8 cellular contexts compared by ENCODE assay signal in the genomic region with DNA sequence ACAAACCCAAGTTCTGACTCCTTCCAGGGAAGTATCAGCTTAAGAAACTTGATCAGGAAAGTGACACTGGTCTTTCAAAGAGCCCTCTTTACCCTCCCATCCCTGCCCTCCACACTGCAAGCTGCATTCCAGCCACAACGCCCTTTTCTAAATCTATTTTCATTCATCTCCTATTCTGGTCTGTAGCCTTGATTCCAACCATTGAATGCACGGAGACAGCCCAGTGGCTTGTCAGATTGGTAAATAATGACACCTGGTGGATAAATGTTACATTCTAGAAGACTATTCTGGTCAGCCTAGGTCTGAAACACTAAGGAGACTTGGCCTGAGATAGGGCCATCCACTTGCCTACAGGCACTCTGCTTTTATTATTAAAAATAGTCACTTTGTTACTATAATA. TPM values are rescaled to one million over a fixed set of nuclear protein-coding genes. Genes with fewer than 3 reads are reported as not detected.
DNase-seq lines count a peak whose midpoint lies in the region; ATAC-seq and TF ChIP-seq lines count a peak whose summit lies in the region.

No MANE protein-coding gene starts in this region.

- no peaks in the 10 kb centered on the region for H3K9me3 Mint-ChIP-seq in H9
- H3K9me3 Mint-ChIP-seq in activated naive CD4-positive, alpha-beta T cell treated with anti-CD3 and anti-CD28 coated beads, Interleukin-2, amount 10 ng/mL, durations not matched to agents 7 days and 5 days = no peaks in the 10 kb centered on the region

- H3K27ac ChIP-seq in H9 (ENCODE audit: insufficient read length, low read depth, low read length) (no peak overlapping the region), cardiac muscle cell (no peak overlapping the region), spleen (no peak overlapping the region)

- H3K79me1 ChIP-seq in H9 (ENCODE audit: insufficient read depth, low read depth, low read length, poor library complexity, severe bottlenecking) = no peaks in the 10 kb centered on the region

- no peak overlapping the region for H3T11ph ChIP-seq in H9 (ENCODE audit: low read length)

- H3K56ac ChIP-seq in H9 (ENCODE audit: insufficient read length, low read depth, low read length) = no peak overlapping the region

- H4K20me1 ChIP-seq in H9 (ENCODE audit: control insufficient read depth, insufficient read depth, insufficient read length) = no peaks in the 10 kb centered on the region

- no peak overlapping the region for H3K4ac ChIP-seq in H9 (ENCODE audit: low read depth, low read length)

- no peak overlapping the region for H3K4me3 ChIP-seq in AG04449 (ENCODE audit: low read depth, low read length)
- H3K4me3 ChIP-seq in cardiac muscle cell = no peak overlapping the region
- no peak overlapping the region for H3K4me3 ChIP-seq in spleen

- H3K14ac ChIP-seq in H9 (ENCODE audit: insufficient read depth, low read length) = no peak overlapping the region

- H4K91ac ChIP-seq in H9 (ENCODE audit: insufficient read length, low read depth, low read length) = no peak overlapping the region

- no peaks in the 10 kb centered on the region for H3K9me3 ChIP-seq in H9 (ENCODE audit: control insufficient read depth, low read depth, low read length)
- no peaks in the 10 kb centered on the region for H3K9me3 ChIP-seq in cardiac muscle cell (ENCODE audit: low read depth)
- H3K9me3 ChIP-seq in spleen = no peaks in the 10 kb centered on the region

- CTCF ChIA-PET in AG04449 (lab: Yijun Ruan, JAX) = interaction anchor here (0.6 to 12.5 kb wide), 28 partner anchors 10 to 331 kb away, joined by 3 to 199 read pairs (median 3); a partner anchor contains a TSS
- CTCF ChIA-PET in activated naive CD4-positive, alpha-beta T cell treated with anti-CD3 and anti-CD28 coated beads, Interleukin-2, amount 10 ng/mL, durations not matched to agents 7 days and 5 days (lab: Charles Lee) = interaction anchor here (2.1 kb wide), 1 partner anchor 41 kb away, joined by 15 read pairs; a partner anchor contains a TSS

- POLR2A ChIA-PET in AG04449 (lab: Yijun Ruan, JAX) = no interaction called here

- no peak overlapping the region for H3K4me3 Mint-ChIP-seq in H9
- no peak overlapping the region for H3K4me3 Mint-ChIP-seq in activated naive CD4-positive, alpha-beta T cell treated with anti-CD3 and anti-CD28 coated beads, Interleukin-2, amount 10 ng/mL, durations not matched to agents 7 days and 5 days

- H2AFZ ChIP-seq in H9 (ENCODE audit: low read length) = no peak overlapping the region

- no peak for ATAC-seq in GM18873 (IDR thresholded peaks at IDR 0.05; ENCODE audit: low FRiP score, unreplicated experiment)

- no peak overlapping the region for H3K27ac Mint-ChIP-seq in H9
- H3K27ac Mint-ChIP-seq in activated naive CD4-positive, alpha-beta T cell treated with anti-CD3 and anti-CD28 coated beads, Interleukin-2, amount 10 ng/mL, durations not matched to agents 7 days and 5 days = no peak overlapping the region

- H3K36me3 ChIP-seq in cardiac muscle cell (no peaks in the 10 kb centered on the region), spleen (no peaks in the 10 kb centered on the region)

- H2BK5ac ChIP-seq in H9 (ENCODE audit: insufficient read length, low read length) = no peak overlapping the region

- H4K5ac ChIP-seq in H9 (ENCODE audit: insufficient read length, low read depth, low read length) = no peak overlapping the region

- DNase-seq in AG04449 (ENCODE audit: low read depth, low spot score) = no peak
- DNase-seq in H9 = peak; percentile 51
- DNase-seq in SW480 (ENCODE audit: low spot score) = peak; percentile 49
- DNase-seq in cardiac muscle cell (ENCODE audit: low read depth in 1 of 2, low spot score in 1 of 2) = peak; percentile 33 to 70
- no peak for DNase-seq in spleen
- DNase-seq in activated naive CD4-positive, alpha-beta T cell treated with anti-CD3 and anti-CD28 coated beads, Interleukin-2, amount 10 ng/mL, durations not matched to agents 7 days and 5 days = no peak
- DNase-seq in germinal center (ENCODE audit: low spot score) = no peak

- H3K4me1 Mint-ChIP-seq in H9 = peaks cover 11 to 13% of the 10 kb centered on the region in 2 experiments
- no peaks in the 10 kb centered on the region for H3K4me1 Mint-ChIP-seq in activated naive CD4-positive, alpha-beta T cell treated with anti-CD3 and anti-CD28 coated beads, Interleukin-2, amount 10 ng/mL, durations not matched to agents 7 days and 5 days

- no peak overlapping the region for H4K8ac ChIP-seq in H9 (replicated peaks; ENCODE audit: insufficient read length, low read depth, low read length)

- no peaks in the 10 kb centered on the region for H3K27me3 Mint-ChIP-seq in H9 (ENCODE audit: low read depth)
- H3K27me3 Mint-ChIP-seq in activated naive CD4-positive, alpha-beta T cell treated with anti-CD3 and anti-CD28 coated beads, Interleukin-2, amount 10 ng/mL, durations not matched to agents 7 days and 5 days = no peaks in the 10 kb centered on the region

- TF ChIP-seq CTCF in AG04449 (IDR thresholded peaks at IDR 0.05; ENCODE audit: insufficient read depth, low read length, missing control alignments) (peak; percentile 20), H9 (conservative IDR thresholded peaks at IDR 0.05) (peak; percentile 70), cardiac muscle cell (IDR thresholded peaks at IDR 0.05; ENCODE audit: low read depth, low read length) (peak; percentile 35), spleen (IDR thresholded peaks at IDR 0.05 in 8 of 11, conservative IDR thresholded peaks at IDR 0.05 in 3 of 11) (peak in 6 of 11 experiments; percentile 19 to 47 (median 26))

- no peak overlapping the region for H3K4me2 ChIP-seq in H9 (ENCODE audit: insufficient read depth, insufficient read length, low read length)

- no peaks in the 10 kb centered on the region for H3K23me2 ChIP-seq in H9 (ENCODE audit: insufficient read length, low read depth, low read length, poor library complexity, severe bottlenecking)

- WGBS in H9 (ENCODE audit: extremely low coverage, insufficient read length, low lambda C conversion rate) = no CpG with 5 or more reads among the region's 2 CpGs
- 49 to 75% (median 57%) methylated on average over 2 of the region's 2 CpGs for WGBS in spleen, 5 donors

- no peak overlapping the region for H2BK20ac ChIP-seq in H9 (ENCODE audit: low read depth, low read length, poor library complexity, severe bottlenecking)

- no peaks in the 10 kb centered on the region for H3K79me2 ChIP-seq in H9 (ENCODE audit: insufficient read depth, low read length)

- H3K36me3 Mint-ChIP-seq in H9 (ENCODE audit: insufficient read depth in 1 of 3, low read depth in 3 of 3) = 0 out of 7 replicates have a peak, but pooled peaks cover 3 to 5% (median 4%) of the 10 kb centered on the region in 3 experiments
- no peaks in the 10 kb centered on the region for H3K36me3 Mint-ChIP-seq in activated naive CD4-positive, alpha-beta T cell treated with anti-CD3 and anti-CD28 coated beads, Interleukin-2, amount 10 ng/mL, durations not matched to agents 7 days and 5 days

- no peak overlapping the region for H2AK5ac ChIP-seq in H9 (ENCODE audit: insufficient read length, low read length)

- H3K23ac ChIP-seq in H9 (ENCODE audit: insufficient read length, low read depth, low read length) = no peak overlapping the region

- no peak overlapping the region for H2BK120ac ChIP-seq in H9 (ENCODE audit: low read depth, low read length, poor library complexity, severe bottlenecking)

- no peak overlapping the region for H3K18ac ChIP-seq in H9 (ENCODE audit: insufficient read length, low read depth, low read length)

- intact Hi-C loops in spleen (cut with DNase I; ENCODE audit: low total_unique reads) = no loop called here

- H3K27me3 ChIP-seq in H9 (ENCODE audit: insufficient read depth, low read length) (no peaks in the 10 kb centered on the region), cardiac muscle cell (no peaks in the 10 kb centered on the region), spleen (replicated peaks in 1 of 7) (no peaks in the 10 kb centered on the region)

- H3K4me1 ChIP-seq in H9 (ENCODE audit: insufficient read depth, low read length) (no peaks in the 10 kb centered on the region), cardiac muscle cell (ENCODE audit: low read depth) (peaks cover 12% of the 10 kb centered on the region), spleen (no peaks in the 10 kb centered on the region)

- no peak overlapping the region for H3K9ac ChIP-seq in H9 (ENCODE audit: extremely low read depth, insufficient read length, low read length)

- H2BK15ac ChIP-seq in H9 (ENCODE audit: low read depth, low read length) = no peak overlapping the region

- H2BK12ac ChIP-seq in H9 (ENCODE audit: insufficient read length, low read depth, low read length) = no peak overlapping the region

- TF ChIP-seq POLR2A in spleen (IDR thresholded peaks at IDR 0.05) = no peak

RNA-seq across cellular contexts. Expression of a gene that starts 20.9 kb away (rescaled TPM):
- total RNA-seq in H9 (2021) (11.9 and 12.0 TPM in 2 replicates), cardiac muscle cell (16.8 and 18.7 TPM in 2 replicates), spleen (1 to 10 TPM; 1.6 to 5.0 (median 2.8) TPM)
- polyA plus RNA-seq in cardiac muscle cell (48.1 and 61.4 TPM in 2 replicates), spleen (1 to 10 TPM; 2.0 to 2.8 (median 2.6) TPM)

RNA-seq across cellular contexts. Expression of a gene that starts 22.9 kb away (rescaled TPM):
- total RNA-seq in H9 (2021) = 0.31 TPM in 1 of 2 replicates, not detected in the other
- total RNA-seq in cardiac muscle cell = 0.25 and 0.30 TPM in 2 replicates
- polyA plus RNA-seq in cardiac muscle cell = not detected in 2 replicates
- not detected for total RNA-seq in spleen
- polyA plus RNA-seq in spleen = not detected

RNA-seq across cellular contexts. Expression of a gene that starts 28.1 kb away (rescaled TPM):
- total RNA-seq in H9 (2021) (29.8 and 30.9 TPM in 2 replicates), cardiac muscle cell (19.7 and 24.9 TPM in 2 replicates), spleen (10 to 100 TPM; 19.1 to 28.7 (median 23.4) TPM)
- polyA plus RNA-seq in cardiac muscle cell (15.8 and 20.1 TPM in 2 replicates), spleen (10 to 100 TPM in 1 of 3 donors, 1 to 10 TPM in 2; 7.1 to 14.3 (median 7.5) TPM)

RNA-seq across cellular contexts. Expression of a gene that starts 28.2 kb away (rescaled TPM):
- total RNA-seq in H9 (2021) (0.72 and 0.79 TPM in 2 replicates), cardiac muscle cell (2.1 and 3.8 TPM in 2 replicates), spleen (under 1 TPM in 2 of 7 donors, not detected in 5; 0.19 to 0.32 TPM)
- polyA plus RNA-seq in cardiac muscle cell (2.1 and 5.3 TPM in 2 replicates), spleen (under 1 TPM; 0.11 to 0.42 (median 0.15) TPM)

RNA-seq across cellular contexts. Expression of a gene that starts 39.8 kb away (rescaled TPM):
- total RNA-seq in H9 (2021) (not detected in 2 replicates), cardiac muscle cell (not detected in 2 replicates), spleen (not detected)
- polyA plus RNA-seq in cardiac muscle cell (not detected in 2 replicates), spleen (under 1 TPM; 0.10 to 0.52 (median 0.18) TPM)

Comparison
In these comparisons a context has a peak if more than half of its experiments do, and no peak if none do; other contexts are left out.
1. DNase-seq: peak in H9 (single experiment), SW480 (single experiment) and cardiac muscle cell (2 of 2); none in AG04449 (single experiment), spleen (single experiment), activated naive CD4-positive, alpha-beta T cell treated with anti-CD3 and anti-CD28 coated beads, Interleukin-2, amount 10 ng/mL, durations not matched to agents 7 days and 5 days (single experiment) and germinal center (single experiment).
2. CTCF ChIP-seq: peak in every context shown above with its lines; median percentile 70 in H9; 35 in cardiac muscle cell; 26 in spleen; 20 in AG04449.